In the genomic region with DNA sequence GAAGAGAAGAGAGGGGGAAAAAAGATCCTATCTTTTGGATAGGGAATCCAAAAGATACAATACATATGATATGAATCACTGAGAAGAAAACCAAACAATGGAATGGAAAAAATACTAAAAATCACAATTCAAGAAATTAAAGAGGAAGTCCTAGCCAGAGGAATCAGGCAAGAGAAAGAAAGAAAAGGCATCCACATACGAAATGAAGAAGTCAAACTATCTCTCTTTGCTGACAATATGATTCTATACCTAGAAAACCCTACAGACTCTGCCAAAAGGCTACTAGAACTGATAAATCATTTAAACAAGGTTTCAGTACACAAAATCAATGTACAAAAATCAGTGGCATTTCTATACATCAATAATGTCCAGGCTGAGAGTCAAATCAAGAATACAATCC, we compare ENCODE assay signal across 15 cellular contexts.
"Had no signal": no experiment of that assay in that cellular context is flagged by ENCODE, and none has a peak within 500 bp of the region (broad histone marks: within the 10 kb centered on the region; RNA-seq: fewer than 3 reads in every experiment).

No MANE protein-coding gene starts in this region.

- H3K4me1 Mint-ChIP-seq: neural progenitor cell had no signal

- H3K27me3 ChIP-seq: cardiac muscle cell, hepatocyte, neural progenitor cell, ovary, tibial artery had no signal

- H3K9ac ChIP-seq: neural progenitor cell had no signal

- H3K9me3 Mint-ChIP-seq: activated naive CD4-positive, alpha-beta T cell treated with anti-CD3 and anti-CD28 coated beads for 36 hours; activated T-helper 2 cell treated with anti-CD3 and anti-CD28 coated beads, Interferon-gamma antibody, Interleukin-2, Interleukin-4, amounts not matched to agents 10 μg/mL and 5 μg/mL and 100 μg/mL, durations not matched to agents 14 hours and 24 hours and 36 hours; neural progenitor cell had no signal

- H3K4me3 ChIP-seq: cardiac muscle cell, hepatocyte, lung, neural progenitor cell, ovary, tibial artery had no signal

- H3K79me2 ChIP-seq: hepatocyte had no signal

- H3K4me3 Mint-ChIP-seq: activated naive CD4-positive, alpha-beta T cell treated with anti-CD3 and anti-CD28 coated beads for 36 hours; neural progenitor cell; stimulated activated memory B cell treated with anti-CD40 and anti-IgM and Interleukin-4, amounts not matched to agents 10 μg/mL and 1 μg/mL and 100 μg/mL, for 72 hours had no signal

- H3K4me1 ChIP-seq: neural progenitor cell, tibial artery had no signal

- ATAC-seq: esophagus mucosa; stimulated activated memory B cell treated with anti-CD40 and anti-IgM and Interleukin-4, amounts not matched to agents 10 μg/mL and 1 μg/mL and 100 μg/mL, for 72 hours had no signal

- H3K4me2 ChIP-seq: hepatocyte, neural progenitor cell had no signal

- H3K9me3 ChIP-seq: ovary, tibial artery had no signal

- DNase-seq: activated CD4-positive, alpha-beta T cell treated with anti-CD3 and anti-CD28 coated beads, Interleukin-2, amount 50 U/mL, for 48 hours; activated CD4-positive, CD25-positive, alpha-beta regulatory T cell treated with anti-CD3 and anti-CD28 coated beads, Interleukin-2, amount 50 U/mL, for 72 hours; activated naive CD4-positive, alpha-beta T cell treated with anti-CD3 and anti-CD28 coated beads for 36 hours; activated T-cell treated with anti-CD3 and anti-CD28 coated beads, Interleukin-2, amount 50 U/mL, for 1 hour; islet precursor cell; ovary; T-helper 9 cell; tibial artery had no signal

- H3K27me3 Mint-ChIP-seq: stimulated activated memory B cell treated with anti-CD40 and anti-IgM and Interleukin-4, amounts not matched to agents 10 μg/mL and 1 μg/mL and 100 μg/mL, for 72 hours had no signal

- H3K27ac ChIP-seq: cardiac muscle cell, hepatocyte, neural progenitor cell, ovary, tibial artery had no signal

- H3K36me3 ChIP-seq: cardiac muscle cell, neural progenitor cell, ovary, tibial artery had no signal

- H3K27ac Mint-ChIP-seq: activated naive CD4-positive, alpha-beta T cell treated with anti-CD3 and anti-CD28 coated beads for 36 hours; activated T-helper 2 cell treated with anti-CD3 and anti-CD28 coated beads, Interferon-gamma antibody, Interleukin-2, Interleukin-4, amounts not matched to agents 10 μg/mL and 5 μg/mL and 100 μg/mL, durations not matched to agents 14 hours and 24 hours and 36 hours; neural progenitor cell; stimulated activated memory B cell treated with anti-CD40 and anti-IgM and Interleukin-4, amounts not matched to agents 10 μg/mL and 1 μg/mL and 100 μg/mL, for 72 hours had no signal

- H3K36me3 Mint-ChIP-seq: neural progenitor cell; stimulated activated memory B cell treated with anti-CD40 and anti-IgM and Interleukin-4, amounts not matched to agents 10 μg/mL and 1 μg/mL and 100 μg/mL, for 72 hours had no signal

- H2AFZ ChIP-seq: hepatocyte, neural progenitor cell had no signal
